In the genomic region with DNA sequence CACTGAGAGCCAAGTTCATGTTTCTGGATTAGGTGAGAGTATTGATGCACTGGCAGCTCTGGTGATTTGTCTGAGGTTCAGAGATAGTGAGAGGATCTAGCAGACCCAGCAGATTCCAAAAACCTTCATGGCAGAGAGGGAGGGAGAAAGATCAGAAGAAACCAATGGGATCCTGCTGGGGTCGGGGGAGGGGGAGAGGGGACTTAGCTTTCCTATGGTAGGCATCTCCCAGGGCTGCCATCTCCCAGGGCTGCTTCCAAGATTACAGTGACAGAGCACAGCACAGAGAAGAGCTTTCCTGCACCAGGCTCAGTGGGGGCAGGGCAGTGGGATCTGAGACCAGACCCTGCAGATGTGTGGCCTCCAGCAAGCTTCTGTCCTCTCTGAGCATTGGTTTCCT, we compare ENCODE assay signal across 23 cellular contexts.
DNase-seq lines count a peak whose midpoint lies in the region; ATAC-seq and TF ChIP-seq lines count a peak whose summit lies in the region.
"Had no signal": no experiment of that assay in that cellular context is flagged by ENCODE, and none has a peak within 500 bp of the region (broad histone marks: within the 10 kb centered on the region; RNA-seq: fewer than 3 reads in every experiment).

No MANE protein-coding gene starts in this region.

- H4K91ac ChIP-seq in IMR-90 (ENCODE audit: insufficient read depth, low read depth, low read length): no peak overlapping the region

- H3K9me1 ChIP-seq in IMR-90 (ENCODE audit: insufficient read depth, low read length): no peaks in the 10 kb centered on the region

- no TSS peak for BruUV-seq in IMR-90 (replicated peaks; lab: Mats Ljungman, UMichigan)

- H3K27ac ChIP-seq in right atrium auricular region: no peak overlapping the region
- H3K27ac ChIP-seq in IMR-90 (ENCODE audit: insufficient read depth, low read length): no peak overlapping the region
- H3K27ac ChIP-seq in Peyer's patch: no peak overlapping the region
- H3K27ac ChIP-seq: A549; BLaER1 treated with 17β-estradiol and CSF1 and Interleukin-3, amounts not matched to agents 10 nM and 100 nM; GM23248 had no signal

- intact Hi-C loops in left cardiac atrium (cut with DNase I) (no loop called here), IMR-90 (cut with micrococcal nuclease) (no loop called here)
- intact Hi-C loops in activated CD4-positive, alpha-beta T cell treated with anti-CD3 and anti-CD28 coated beads for 36 hours (cut with DNase I, micrococcal nuclease): no loop called here

- no peak for TF ChIP-seq RAD21 in IMR-90 (IDR thresholded peaks at IDR 0.05; ENCODE audit: low read length)

- dilution Hi-C loops in IMR-90 (cut with HindIII; ENCODE audit: low sequenced_read_pairs, unreplicated experiment): no loop called here

- no peak overlapping the region for H3K27ac Mint-ChIP-seq in activated CD4-positive, alpha-beta T cell treated with anti-CD3 and anti-CD28 coated beads for 36 hours
- H3K27ac Mint-ChIP-seq: CD14-positive monocyte; CD4-positive, alpha-beta T cell; CD8-positive, alpha-beta memory T cell; HFFc6 had no signal

- H3K23ac ChIP-seq in IMR-90 (ENCODE audit: low read depth, low read length): no peak overlapping the region

- peaks cover 2% of the 10 kb centered on the region for H3K9me3 Mint-ChIP-seq in activated CD4-positive, alpha-beta T cell treated with anti-CD3 and anti-CD28 coated beads for 36 hours (ENCODE audit: low read depth)
- H3K9me3 Mint-ChIP-seq: CD4-positive, alpha-beta T cell; HFFc6 had no signal

- no peak overlapping the region for H3K4me2 ChIP-seq in IMR-90 (ENCODE audit: low read depth, low read length)
- H3K4me2 ChIP-seq: A549; BLaER1 treated with 17β-estradiol and CSF1 and Interleukin-3, amounts not matched to agents 10 nM and 100 nM had no signal

- H3K4me1 ChIP-seq in right atrium auricular region (no peaks in the 10 kb centered on the region), IMR-90 (ENCODE audit: control insufficient read depth, insufficient read depth, low read length) (no peaks in the 10 kb centered on the region), Peyer's patch (no peaks in the 10 kb centered on the region)
- H3K4me1 ChIP-seq: A549; BE2C; BLaER1 treated with 17β-estradiol and CSF1 and Interleukin-3, amounts not matched to agents 10 nM and 100 nM had no signal

- in situ Hi-C loops in IMR-90 (cut with MboI; ENCODE audit: low sequenced_read_pairs): no loop called here

- H3K4me3 ChIP-seq in right atrium auricular region (no peak overlapping the region), IMR-90 (ENCODE audit: insufficient read depth, low read depth, low read length) (no peak overlapping the region), Peyer's patch (no peak overlapping the region)
- H3K4me3 ChIP-seq: A549; BLaER1 treated with 17β-estradiol and CSF1 and Interleukin-3, amounts not matched to agents 10 nM and 100 nM; GM23248 had no signal

- no peaks in the 10 kb centered on the region for H3K9me3 ChIP-seq in right atrium auricular region
- H3K9me3 ChIP-seq in IMR-90 (ENCODE audit: control insufficient read depth, insufficient read depth, low read length): no peaks in the 10 kb centered on the region
- H3K9me3 ChIP-seq in Peyer's patch: no peaks in the 10 kb centered on the region
- H3K9me3 ChIP-seq: A549, BE2C had no signal

- no peaks in the 10 kb centered on the region for H3K79me1 ChIP-seq in IMR-90 (ENCODE audit: low read depth in 1 of 2, low read length in 2 of 2)

- no peak overlapping the region for H4K8ac ChIP-seq in IMR-90 (ENCODE audit: low read depth in 2 of 2, low read length in 2 of 2)

- no peak overlapping the region for H3K4me3 Mint-ChIP-seq in activated CD4-positive, alpha-beta T cell treated with anti-CD3 and anti-CD28 coated beads for 36 hours
- H3K4me3 Mint-ChIP-seq: CD14-positive monocyte; CD4-positive, alpha-beta T cell; CD8-positive, alpha-beta memory T cell; HFFc6 had no signal

- no peak overlapping the region for H2AK9ac ChIP-seq in IMR-90 (replicated peaks; ENCODE audit: low read depth, low read length, poor library complexity)

- H3K27me3 Mint-ChIP-seq in activated CD4-positive, alpha-beta T cell treated with anti-CD3 and anti-CD28 coated beads for 36 hours: no peaks in the 10 kb centered on the region
- H3K27me3 Mint-ChIP-seq: CD4-positive, alpha-beta T cell; CD8-positive, alpha-beta memory T cell had no signal

- H2BK15ac ChIP-seq in IMR-90 (ENCODE audit: low read depth, low read length): no peak overlapping the region

- H2BK20ac ChIP-seq in IMR-90 (ENCODE audit: low read depth, low read length): no peak overlapping the region

- no peak overlapping the region for H2BK5ac ChIP-seq in IMR-90 (ENCODE audit: low read depth, low read length, poor library complexity, severe bottlenecking)

- POLR2A ChIA-PET in IMR-90 (lab: Charles Lee; ENCODE audit: unreplicated experiment): interaction anchor here (1.1 kb wide), 1 partner anchor 163 kb away, joined by 3 read pairs; no protein-coding TSS in a partner anchor
- POLR2A ChIA-PET in activated CD4-positive, alpha-beta T cell treated with anti-CD3 and anti-CD28 coated beads for 36 hours (lab: Charles Lee): interaction anchor here (0.5 kb wide), 1 partner anchor 120 kb away, joined by 4 read pairs; no protein-coding TSS in a partner anchor

- no peak overlapping the region for H3K56ac ChIP-seq in IMR-90 (ENCODE audit: extremely low read depth, insufficient read depth, low read length)

- WGBS in IMR-90 (ENCODE audit: extremely low coverage in 2 of 2, insufficient read length in 1 of 2), 2 experiments: no CpG with 5 or more reads among the region's 1 CpG

- ATAC-seq in left cardiac atrium (no peak), IMR-90 (ENCODE audit: low read depth) (peak; percentile 11; the same call in 1 of the 2 replicates)
- ATAC-seq in activated CD4-positive, alpha-beta T cell treated with anti-CD3 and anti-CD28 coated beads for 36 hours: no peak
- ATAC-seq: A549, HCT116 had no signal

- peak; percentile 4 for DNase-seq in right atrium auricular region (ENCODE audit: low spot score)
- no peak for DNase-seq in left cardiac atrium
- no peak for DNase-seq in IMR-90
- DNase-seq in islet precursor cell: peak; percentile 54
- no peak for DNase-seq in SHP77 treated with DMSO at 0.1 percent for 48 hours (lab: John Stamatoyannopoulos, UW)
- no peak for DNase-seq in activated CD4-positive, alpha-beta T cell treated with anti-CD3 and anti-CD28 coated beads for 36 hours
- DNase-seq in Peyer's patch: no peak
- DNase-seq: 8988T; ACHN; AML-193; BE2C; CD4-positive, alpha-beta T cell; CD8-positive, alpha-beta memory T cell; DMS 273 treated with DMSO at 0.1 percent for 48 hours; DMS53; DMS79 treated with DMSO at 0.1 percent for 48 hours; GM23248; H7; HFFc6 had no signal

- no peak overlapping the region for H3K4ac ChIP-seq in IMR-90 (ENCODE audit: low read depth, low read length)

- H3K36me3 Mint-ChIP-seq in activated CD4-positive, alpha-beta T cell treated with anti-CD3 and anti-CD28 coated beads for 36 hours (ENCODE audit: low read depth): no peaks in the 10 kb centered on the region
- H3K36me3 Mint-ChIP-seq: CD14-positive monocyte had no signal

- TF ChIP-seq POLR2A in IMR-90 (IDR thresholded peaks at IDR 0.05; ENCODE audit: low read depth, low read length) (no peak), Peyer's patch (IDR thresholded peaks at IDR 0.05) (no peak)

- TF ChIP-seq CTCF in right atrium auricular region (IDR thresholded peaks at IDR 0.05): no peak
- no peak for TF ChIP-seq CTCF in IMR-90 (conservative IDR thresholded peaks at IDR 0.05; ENCODE audit: low read depth, low read length)
- TF ChIP-seq CTCF in Peyer's patch (IDR thresholded peaks at IDR 0.05): no peak

- no peak overlapping the region for H2AFZ ChIP-seq in IMR-90 (replicated peaks; ENCODE audit: low read length, poor library complexity)
- H2AFZ ChIP-seq: GM23248 had no signal

- H3K18ac ChIP-seq in IMR-90 (ENCODE audit: low read depth, low read length): no peak overlapping the region

- no peak overlapping the region for H2AK5ac ChIP-seq in IMR-90 (ENCODE audit: low read depth, low read length)

- H3K27me3 ChIP-seq in right atrium auricular region (no peaks in the 10 kb centered on the region), IMR-90 (ENCODE audit: control insufficient read depth, insufficient read depth, low read length) (peaks cover 24% of the 10 kb centered on the region), Peyer's patch (no peaks in the 10 kb centered on the region)
- H3K27me3 ChIP-seq: BE2C; BLaER1 treated with 17β-estradiol and CSF1 and Interleukin-3, amounts not matched to agents 10 nM and 100 nM had no signal

- H3K4me1 Mint-ChIP-seq in activated CD4-positive, alpha-beta T cell treated with anti-CD3 and anti-CD28 coated beads for 36 hours: no peaks in the 10 kb centered on the region

- H4K20me1 ChIP-seq in IMR-90 (ENCODE audit: insufficient read depth, low read length): no peaks in the 10 kb centered on the region
- H4K20me1 ChIP-seq: BLaER1 treated with 17β-estradiol and CSF1 and Interleukin-3, amounts not matched to agents 10 nM and 100 nM had no signal

- H3K14ac ChIP-seq in IMR-90 (replicated peaks; ENCODE audit: low read depth, low read length): no peak overlapping the region

- H4K5ac ChIP-seq in IMR-90 (ENCODE audit: low read depth, low read length): no peak overlapping the region

- CTCF ChIA-PET in IMR-90 (lab: Yijun Ruan, JAX): no interaction called here
- CTCF ChIA-PET in activated CD4-positive, alpha-beta T cell treated with anti-CD3 and anti-CD28 coated beads for 36 hours (lab: Charles Lee): interaction anchor here (0.5 to 1.2 kb wide), 4 partner anchors 12 to 175 kb away, joined by 3 to 4 read pairs (median 3); no protein-coding TSS in a partner anchor

- H2BK120ac ChIP-seq in IMR-90 (ENCODE audit: low read depth, low read length): no peak overlapping the region

- no peak overlapping the region for H3K9ac ChIP-seq in IMR-90 (ENCODE audit: low read depth, low read length)
- H3K9ac ChIP-seq: BLaER1 treated with 17β-estradiol and CSF1 and Interleukin-3, amounts not matched to agents 10 nM and 100 nM; GM23248 had no signal

- H3K36me3 ChIP-seq in right atrium auricular region (no peaks in the 10 kb centered on the region), IMR-90 (ENCODE audit: control insufficient read depth, insufficient read depth, low read length) (no peaks in the 10 kb centered on the region), Peyer's patch (no peaks in the 10 kb centered on the region)
- H3K36me3 ChIP-seq: BE2C; BLaER1 treated with 17β-estradiol and CSF1 and Interleukin-3, amounts not matched to agents 10 nM and 100 nM had no signal

TF ChIP-seq in IMR-90, 13 proteins besides CTCF, POLR2A, EP300 and RAD21 (continues in another document):
- no peak for TF ChIP-seq BHLHE40 (IDR thresholded peaks at IDR 0.05; ENCODE audit: low read depth, low read length)
- no peak for TF ChIP-seq CEBPB (IDR thresholded peaks at IDR 0.05; ENCODE audit: low read depth, low read length)
- no peak for TF ChIP-seq RCOR1 (IDR thresholded peaks at IDR 0.05; ENCODE audit: insufficient replicate concordance, low read length)

Comparison
In these comparisons a context has a peak if more than half of its experiments do, and no peak if none do; other contexts are left out.
1. DNase-seq: peak in right atrium auricular region (single experiment) and islet precursor cell (single experiment); none in left cardiac atrium (single experiment), IMR-90 (single experiment), SHP77 treated with DMSO at 0.1 percent for 48 hours (single experiment), activated CD4-positive, alpha-beta T cell treated with anti-CD3 and anti-CD28 coated beads for 36 hours (single experiment) and Peyer's patch (0 of 3).